In the genomic region with DNA sequence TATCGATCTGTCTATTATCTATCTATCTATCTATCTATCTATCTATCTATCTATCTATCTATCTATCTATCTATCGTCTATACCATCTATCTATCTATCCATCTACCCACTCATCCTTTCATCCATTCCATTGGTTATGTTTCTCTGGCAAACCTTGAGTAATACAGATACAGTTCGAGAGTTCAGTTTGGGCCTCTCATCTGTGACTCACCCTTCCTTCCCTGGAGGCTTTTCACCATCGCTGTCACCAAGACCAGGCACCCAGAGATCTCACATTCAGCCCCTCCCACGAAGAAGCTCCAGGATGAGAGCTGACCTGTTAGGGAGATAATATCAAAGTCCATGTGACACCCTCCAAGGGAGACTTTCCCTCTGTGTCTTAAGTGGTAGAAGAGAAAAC, we compare ENCODE assay signal across 19 cellular contexts.
DNase-seq lines count a peak whose midpoint lies in the region; ATAC-seq and TF ChIP-seq lines count a peak whose summit lies in the region.
"Had no signal": no experiment of that assay in that cellular context is flagged by ENCODE, and none has a peak within 500 bp of the region (broad histone marks: within the 10 kb centered on the region; RNA-seq: fewer than 3 reads in every experiment).

No MANE protein-coding gene starts in this region.

- H2AFZ ChIP-seq in mammary epithelial cell (ENCODE audit: low read depth, low read length): no peak overlapping the region

- H3K4me2 ChIP-seq in BLaER1 treated with 17β-estradiol and CSF1 and Interleukin-3, amounts not matched to agents 10 nM and 100 nM: peak overlapping the region in 9 of 11 experiments; percentile 4 to 54 (median 43); a peak in 10 of 22 replicates
- no peak overlapping the region for H3K4me2 ChIP-seq in mammary epithelial cell (ENCODE audit: insufficient read depth, low read depth, low read length)

- TF ChIP-seq CTCF in mammary epithelial cell (conservative IDR thresholded peaks at IDR 0.05 in 1 of 2, IDR thresholded peaks at IDR 0.05 in 1 of 2; ENCODE audit: extremely low read depth in 1 of 2, insufficient read depth in 1 of 2, low read depth in 1 of 2, low read length in 2 of 2) (no peak), fibroblast of pulmonary artery (IDR thresholded peaks at IDR 0.05; ENCODE audit: low read length, missing control alignments) (no peak)

- H3K4me3 ChIP-seq in BLaER1 treated with 17β-estradiol and CSF1 and Interleukin-3, amounts not matched to agents 10 nM and 100 nM: no peak overlapping the region
- no peak overlapping the region for H3K4me3 ChIP-seq in mammary epithelial cell (replicated peaks in 1 of 3; ENCODE audit: insufficient read depth in 1 of 3, low read depth in 2 of 3, low read length in 3 of 3)
- H3K4me3 ChIP-seq in fibroblast of pulmonary artery (replicated peaks; ENCODE audit: low read depth, low read length): no peak overlapping the region
- H3K4me3 ChIP-seq in MG63: no peak overlapping the region
- H3K4me3 ChIP-seq: GM12878, HAP-1 had no signal

- no peak for ATAC-seq in GM18520 (IDR thresholded peaks at IDR 0.05; ENCODE audit: unreplicated experiment)
- ATAC-seq: CD8-positive, alpha-beta T cell; GM12878 had no signal

- no peak overlapping the region for H3K27ac ChIP-seq in BLaER1 treated with 17β-estradiol and CSF1 and Interleukin-3, amounts not matched to agents 10 nM and 100 nM
- no peak overlapping the region for H3K27ac ChIP-seq in mammary epithelial cell (ENCODE audit: insufficient read depth, low read depth, low read length)
- H3K27ac ChIP-seq: C4-2B had no signal

- peaks cover 0 to 48% (median 13%) of the 10 kb centered on the region in 10 experiments; a peak in 16 of 20 replicates for H3K4me1 ChIP-seq in BLaER1 treated with 17β-estradiol and CSF1 and Interleukin-3, amounts not matched to agents 10 nM and 100 nM
- H3K4me1 ChIP-seq in mammary epithelial cell (ENCODE audit: insufficient read depth, low read length): no peaks in the 10 kb centered on the region
- H3K4me1 ChIP-seq: Caco-2, HAP-1 had no signal

- H3K36me3 ChIP-seq in BLaER1 treated with 17β-estradiol and CSF1 and Interleukin-3, amounts not matched to agents 10 nM and 100 nM: no peaks in the 10 kb centered on the region
- no peaks in the 10 kb centered on the region for H3K36me3 ChIP-seq in mammary epithelial cell (ENCODE audit: insufficient read depth, low read length)
- H3K36me3 ChIP-seq in MG63: no peaks in the 10 kb centered on the region
- H3K36me3 ChIP-seq: HAP-1 had no signal

- no peaks in the 10 kb centered on the region for H4K20me1 ChIP-seq in BLaER1 treated with 17β-estradiol and CSF1 and Interleukin-3, amounts not matched to agents 10 nM and 100 nM
- no peaks in the 10 kb centered on the region for H4K20me1 ChIP-seq in mammary epithelial cell (ENCODE audit: insufficient read depth, low read length)

- CTCF ChIA-PET in mammary epithelial cell (lab: Charles Lee; ENCODE audit: low non-redundant PET): no interaction called here

- in situ Hi-C loops in mammary epithelial cell (cut with MboI; ENCODE audit: low sequenced_read_pairs in 2 of 2): no loop called here

- no TSS peak for BruUV-seq in mammary epithelial cell (replicated peaks; lab: Mats Ljungman, UMichigan)

- WGBS in mammary epithelial cell (ENCODE audit: low coverage, missing lambda C conversion rate): 38% methylated on average over 5 of the region's 5 CpGs

- no peaks in the 10 kb centered on the region for H3K79me2 ChIP-seq in mammary epithelial cell (ENCODE audit: insufficient read depth, low read length)

- intact Hi-C loops in mammary epithelial cell (cut with micrococcal nuclease): no loop called here

- DNase-seq in M059J (ENCODE audit: low read depth) (peak; percentile 1), mammary epithelial cell (peak; percentile 17), fibroblast of pulmonary artery (ENCODE audit: low read depth) (peak; percentile 11), MG63 (no peak), EL (no peak), NCI-H345 treated with DMSO at 0.1 percent for 48 hours (lab: John Stamatoyannopoulos, UW; ENCODE audit: unreplicated experiment) (no peak)
- DNase-seq: Caco-2; CD4-positive, CD25-positive, alpha-beta regulatory T cell; CD8-positive, alpha-beta T cell; DMS153; DND-41; GDM1; GOT3; HFFc6 had no signal

- no peaks in the 10 kb centered on the region for H3K9me3 ChIP-seq in BLaER1 treated with 17β-estradiol and CSF1 and Interleukin-3, amounts not matched to agents 10 nM and 100 nM (replicated peaks in 1 of 11)
- H3K9me3 ChIP-seq in mammary epithelial cell (replicated peaks; ENCODE audit: insufficient read depth, low read length) (no peaks in the 10 kb centered on the region), MG63 (no peaks in the 10 kb centered on the region)
- H3K9me3 ChIP-seq: Caco-2, HAP-1 had no signal

- H3K9ac ChIP-seq in BLaER1 treated with 17β-estradiol and CSF1 and Interleukin-3, amounts not matched to agents 10 nM and 100 nM: no peak overlapping the region
- H3K9ac ChIP-seq in mammary epithelial cell (ENCODE audit: insufficient read depth, low read length): no peak overlapping the region

- H3K27me3 ChIP-seq in BLaER1 treated with 17β-estradiol and CSF1 and Interleukin-3, amounts not matched to agents 10 nM and 100 nM: no peaks in the 10 kb centered on the region
- H3K27me3 ChIP-seq in mammary epithelial cell (ENCODE audit: insufficient read depth, low read length): no peaks in the 10 kb centered on the region
- no peaks in the 10 kb centered on the region for H3K27me3 ChIP-seq in MG63

- dilution Hi-C loops in mammary epithelial cell (cut with HindIII; ENCODE audit: low sequenced_read_pairs): no loop called here

Comparison
In these comparisons a context has a peak if more than half of its experiments do, and no peak if none do; other contexts are left out.
1. DNase-seq: peak in M059J (single experiment), mammary epithelial cell (single experiment) and fibroblast of pulmonary artery (single experiment); none in MG63 (single experiment), EL (single experiment) and NCI-H345 treated with DMSO at 0.1 percent for 48 hours (single experiment).